Comparison of ENCODE assay signal across 1 cellular context in genomic region chr20:63486300-63486855, GRCh38.
A peak's percentile ranks its signal among the peaks of the same experiment; 100 is the strongest.
TF ChIP-seq lines count a peak whose summit lies in the region.

No MANE protein-coding gene starts in this region.

TF ChIP-seq in HEK293, 187 proteins besides CTCF, POLR2A, EP300 and RAD21 (continued from another document):
- TF ChIP-seq, protein P1, sequence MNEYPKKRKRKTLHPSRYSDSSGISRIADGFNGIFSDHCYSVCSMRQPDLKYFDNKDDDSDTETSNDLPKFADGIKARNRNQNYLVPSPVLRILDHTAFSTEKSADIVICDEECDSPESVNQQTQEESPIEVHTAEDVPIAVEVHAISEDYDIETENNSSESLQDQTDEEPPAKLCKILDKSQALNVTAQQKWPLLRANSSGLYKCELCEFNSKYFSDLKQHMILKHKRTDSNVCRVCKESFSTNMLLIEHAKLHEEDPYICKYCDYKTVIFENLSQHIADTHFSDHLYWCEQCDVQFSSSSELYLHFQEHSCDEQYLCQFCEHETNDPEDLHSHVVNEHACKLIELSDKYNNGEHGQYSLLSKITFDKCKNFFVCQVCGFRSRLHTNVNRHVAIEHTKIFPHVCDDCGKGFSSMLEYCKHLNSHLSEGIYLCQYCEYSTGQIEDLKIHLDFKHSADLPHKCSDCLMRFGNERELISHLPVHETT (tag by site-specific recombination; IDR thresholded peaks at IDR 0.05) = 0 out of 2 replicates have a peak, but pooled peaks have one; percentile 13
- TF ChIP-seq KLF8 (tag by site-specific recombination; IDR thresholded peaks at IDR 0.05) (peak; percentile 34; the same call in 1 of the 2 replicates), ZBTB7A (tag by site-specific recombination; IDR thresholded peaks at IDR 0.05; ENCODE audit: low read depth) (0 out of 2 replicates have a peak, but pooled peaks have one; percentile 32), KLF1 (tag by site-specific recombination; IDR thresholded peaks at IDR 0.05) (no peak), ZNF558 (tag by site-specific recombination; IDR thresholded peaks at IDR 0.05) (no peak), ZBTB17 (tag by site-specific recombination; IDR thresholded peaks at IDR 0.05) (no peak; the same call in 1 of the 2 replicates)
- TF ChIP-seq, protein P2, sequence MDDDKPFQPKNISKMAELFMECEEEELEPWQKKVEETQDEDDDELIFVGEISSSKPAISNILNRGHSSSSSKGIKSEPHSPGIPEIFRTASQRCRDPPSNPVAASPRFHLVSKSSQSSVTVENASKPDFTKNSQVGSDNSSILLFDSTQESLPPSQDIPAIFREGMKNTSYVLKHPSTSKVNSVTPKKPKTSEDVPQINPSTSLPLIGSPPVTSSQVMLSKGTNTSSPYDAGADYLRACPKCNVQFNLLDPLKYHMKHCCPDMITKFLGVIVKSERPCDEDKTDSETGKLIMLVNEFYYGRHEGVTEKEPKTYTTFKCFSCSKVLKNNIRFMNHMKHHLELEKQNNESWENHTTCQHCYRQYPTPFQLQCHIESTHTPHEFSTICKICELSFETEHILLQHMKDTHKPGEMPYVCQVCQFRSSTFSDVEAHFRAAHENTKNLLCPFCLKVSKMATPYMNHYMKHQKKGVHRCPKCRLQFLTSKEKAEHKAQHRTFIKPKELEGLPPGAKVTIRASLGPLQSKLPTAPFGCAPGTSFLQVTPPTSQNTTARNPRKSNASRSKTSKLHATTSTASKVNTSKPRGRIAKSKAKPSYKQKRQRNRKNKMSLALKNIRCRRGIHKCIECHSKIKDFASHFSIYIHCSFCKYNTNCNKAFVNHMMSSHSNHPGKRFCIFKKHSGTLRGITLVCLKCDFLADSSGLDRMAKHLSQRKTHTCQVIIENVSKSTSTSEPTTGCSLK (tag by site-specific recombination; IDR thresholded peaks at IDR 0.05) = no peak
- TF ChIP-seq, protein P3, sequence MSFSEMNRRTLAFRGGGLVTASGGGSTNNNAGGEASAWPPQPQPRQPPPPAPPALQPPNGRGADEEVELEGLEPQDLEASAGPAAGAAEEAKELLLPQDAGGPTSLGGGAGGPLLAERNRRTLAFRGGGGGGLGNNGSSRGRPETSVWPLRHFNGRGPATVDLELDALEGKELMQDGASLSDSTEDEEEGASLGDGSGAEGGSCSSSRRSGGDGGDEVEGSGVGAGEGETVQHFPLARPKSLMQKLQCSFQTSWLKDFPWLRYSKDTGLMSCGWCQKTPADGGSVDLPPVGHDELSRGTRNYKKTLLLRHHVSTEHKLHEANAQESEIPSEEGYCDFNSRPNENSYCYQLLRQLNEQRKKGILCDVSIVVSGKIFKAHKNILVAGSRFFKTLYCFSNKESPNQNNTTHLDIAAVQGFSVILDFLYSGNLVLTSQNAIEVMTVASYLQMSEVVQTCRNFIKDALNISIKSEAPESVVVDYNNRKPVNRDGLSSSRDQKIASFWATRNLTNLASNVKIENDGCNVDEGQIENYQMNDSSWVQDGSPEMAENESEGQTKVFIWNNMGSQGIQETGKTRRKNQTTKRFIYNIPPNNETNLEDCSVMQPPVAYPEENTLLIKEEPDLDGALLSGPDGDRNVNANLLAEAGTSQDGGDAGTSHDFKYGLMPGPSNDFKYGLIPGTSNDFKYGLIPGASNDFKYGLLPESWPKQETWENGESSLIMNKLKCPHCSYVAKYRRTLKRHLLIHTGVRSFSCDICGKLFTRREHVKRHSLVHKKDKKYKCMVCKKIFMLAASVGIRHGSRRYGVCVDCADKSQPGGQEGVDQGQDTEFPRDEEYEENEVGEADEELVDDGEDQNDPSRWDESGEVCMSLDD (tag by site-specific recombination; IDR thresholded peaks at IDR 0.05) = 0 out of 2 replicates have a peak, but pooled peaks have one; percentile 12
- TF ChIP-seq, protein P4, sequence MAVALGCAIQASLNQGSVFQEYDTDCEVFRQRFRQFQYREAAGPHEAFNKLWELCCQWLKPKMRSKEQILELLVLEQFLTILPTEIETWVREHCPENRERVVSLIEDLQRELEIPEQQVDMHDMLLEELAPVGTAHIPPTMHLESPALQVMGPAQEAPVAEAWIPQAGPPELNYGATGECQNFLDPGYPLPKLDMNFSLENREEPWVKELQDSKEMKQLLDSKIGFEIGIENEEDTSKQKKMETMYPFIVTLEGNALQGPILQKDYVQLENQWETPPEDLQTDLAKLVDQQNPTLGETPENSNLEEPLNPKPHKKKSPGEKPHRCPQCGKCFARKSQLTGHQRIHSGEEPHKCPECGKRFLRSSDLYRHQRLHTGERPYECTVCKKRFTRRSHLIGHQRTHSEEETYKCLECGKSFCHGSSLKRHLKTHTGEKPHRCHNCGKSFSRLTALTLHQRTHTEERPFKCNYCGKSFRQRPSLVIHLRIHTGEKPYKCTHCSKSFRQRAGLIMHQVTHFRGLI (tag by site-specific recombination; IDR thresholded peaks at IDR 0.05) = no peak
